ENCODE assay signal across 21 cellular contexts in the genomic region with DNA sequence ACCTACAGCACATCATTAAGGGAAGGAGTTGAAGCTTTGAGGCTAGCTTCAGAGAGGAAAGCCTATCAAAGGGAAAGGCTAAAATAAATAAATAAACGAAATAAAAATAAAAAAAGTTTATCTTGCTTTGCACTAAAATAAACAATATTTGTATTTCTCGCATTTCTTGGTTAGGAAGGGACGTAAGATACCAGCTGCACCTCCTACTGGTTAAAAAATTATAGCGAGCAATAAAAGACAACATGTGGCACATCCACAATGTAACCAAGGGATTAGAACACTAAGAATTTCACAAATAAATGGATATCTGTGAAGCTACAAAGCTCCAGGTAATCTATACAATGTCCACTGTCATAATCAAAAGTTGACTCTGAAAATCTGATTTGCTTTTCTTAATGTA.
DNase-seq lines count a peak whose midpoint lies in the region; ATAC-seq and TF ChIP-seq lines count a peak whose summit lies in the region.
"Had no signal": no experiment of that assay in that cellular context is flagged by ENCODE, and none has a peak within 500 bp of the region (broad histone marks: within the 10 kb centered on the region; RNA-seq: fewer than 3 reads in every experiment).

No MANE protein-coding gene starts in this region.

- H3K9me3 ChIP-seq in endodermal cell (ENCODE audit: control insufficient read depth, low read length): no peaks in the 10 kb centered on the region
- H3K9me3 ChIP-seq in neural progenitor cell (ENCODE audit: low read depth): no peaks in the 10 kb centered on the region
- H3K9me3 ChIP-seq: Caco-2 had no signal

- H3K9me3 Mint-ChIP-seq in endodermal cell: peaks cover 8% of the 10 kb centered on the region
- H3K9me3 Mint-ChIP-seq in neural progenitor cell: peaks cover 8% of the 10 kb centered on the region
- H3K9me3 Mint-ChIP-seq: activated T-helper 17 cell treated with anti-CD3 and anti-CD28 coated beads, Interleukin-2, amount 50 U/mL, for 72 hours; dendritic cell treated with granulocyte-macrophage colony-stimulating factor and Interleukin-4, amounts not matched to agents 40 ng/mL and 50 ng/mL, for 4 days had no signal

- no peaks in the 10 kb centered on the region for H3K4me1 Mint-ChIP-seq in endodermal cell
- peaks cover 8% of the 10 kb centered on the region for H3K4me1 Mint-ChIP-seq in neural progenitor cell
- H3K4me1 Mint-ChIP-seq: activated naive CD8-positive, alpha-beta T cell treated with anti-CD3 and anti-CD28 coated beads for 36 hours; activated T-helper 17 cell treated with anti-CD3 and anti-CD28 coated beads, Interleukin-2, amount 50 U/mL, for 72 hours; brain; stimulated activated effector memory CD8-positive, alpha-beta T cell treated with anti-CD3 and anti-CD28 coated beads, Interleukin-12 subunit alpha, Interleukin-12 subunit beta, amount 100 ng/mL, for 72 hours had no signal

- H3K27me3 ChIP-seq in GM06990 (replicated peaks; ENCODE audit: control insufficient read depth, insufficient read depth, low read length) (no peaks in the 10 kb centered on the region), endodermal cell (ENCODE audit: control insufficient read depth, insufficient read depth, low read length, poor library complexity, severe bottlenecking) (no peaks in the 10 kb centered on the region), neural progenitor cell (no peaks in the 10 kb centered on the region)

- H4K20me1 ChIP-seq in neural progenitor cell (ENCODE audit: low read depth): no peaks in the 10 kb centered on the region

- no peak overlapping the region for H3K4me2 ChIP-seq in neural progenitor cell

- H3K9ac ChIP-seq in endodermal cell (ENCODE audit: extremely low read depth, low read length, poor library complexity, severe bottlenecking) (no peak overlapping the region), neural progenitor cell (no peak overlapping the region)
- H3K9ac ChIP-seq: GM23248 had no signal

- intact Hi-C loops in sciatic nerve (cut with DNase I): no loop called here

- WGBS in endodermal cell (ENCODE audit: insufficient coverage in 1 of 2, insufficient read length in 1 of 2), 2 experiments: 76 to 93% methylated on average over 3 of the region's 4 CpGs

- H3K36me3 Mint-ChIP-seq in endodermal cell (ENCODE audit: low read depth) (no peaks in the 10 kb centered on the region), neural progenitor cell (peaks cover 16% of the 10 kb centered on the region)
- H3K36me3 Mint-ChIP-seq: activated naive CD8-positive, alpha-beta T cell treated with anti-CD3 and anti-CD28 coated beads for 36 hours; stimulated activated effector memory CD8-positive, alpha-beta T cell treated with anti-CD3 and anti-CD28 coated beads, Interleukin-12 subunit alpha, Interleukin-12 subunit beta, amount 100 ng/mL, for 72 hours had no signal

- no peaks in the 10 kb centered on the region for H3F3A ChIP-seq in neural progenitor cell (ENCODE audit: low read depth)

- TF ChIP-seq CTCF in GM06990 (IDR thresholded peaks at IDR 0.05; ENCODE audit: insufficient read depth, low read length, poor library complexity, severe bottlenecking): peak; percentile 23
- peak; percentile 58 for TF ChIP-seq CTCF in endodermal cell (conservative IDR thresholded peaks at IDR 0.05)
- peak; percentile 40 for TF ChIP-seq CTCF in neural progenitor cell (IDR thresholded peaks at IDR 0.05)

- H2AFZ ChIP-seq in neural progenitor cell (replicated peaks): no peak overlapping the region
- H2AFZ ChIP-seq: GM23248 had no signal

- H3K4me3 Mint-ChIP-seq in endodermal cell (no peak overlapping the region), neural progenitor cell (no peak overlapping the region)
- H3K4me3 Mint-ChIP-seq: activated naive CD8-positive, alpha-beta T cell treated with anti-CD3 and anti-CD28 coated beads for 36 hours; activated T-helper 17 cell treated with anti-CD3 and anti-CD28 coated beads, Interleukin-2, amount 50 U/mL, for 72 hours; brain; dendritic cell treated with granulocyte-macrophage colony-stimulating factor and Interleukin-4, amounts not matched to agents 40 ng/mL and 50 ng/mL, for 4 days; stimulated activated effector memory CD8-positive, alpha-beta T cell treated with anti-CD3 and anti-CD28 coated beads, Interleukin-12 subunit alpha, Interleukin-12 subunit beta, amount 100 ng/mL, for 72 hours had no signal

- H3K27ac Mint-ChIP-seq in endodermal cell (no peak overlapping the region), neural progenitor cell (no peak overlapping the region)
- H3K27ac Mint-ChIP-seq: activated naive CD8-positive, alpha-beta T cell treated with anti-CD3 and anti-CD28 coated beads for 36 hours; activated T-helper 17 cell treated with anti-CD3 and anti-CD28 coated beads, Interleukin-2, amount 50 U/mL, for 72 hours; brain; dendritic cell treated with granulocyte-macrophage colony-stimulating factor and Interleukin-4, amounts not matched to agents 40 ng/mL and 50 ng/mL, for 4 days; stimulated activated effector memory CD8-positive, alpha-beta T cell treated with anti-CD3 and anti-CD28 coated beads, Interleukin-12 subunit alpha, Interleukin-12 subunit beta, amount 100 ng/mL, for 72 hours had no signal

- no peak overlapping the region for H3K27ac ChIP-seq in endodermal cell (ENCODE audit: low read depth, low read length)
- H3K27ac ChIP-seq in neural progenitor cell: no peak overlapping the region
- H3K27ac ChIP-seq: GM23248, left ventricle myocardium inferior had no signal

- ATAC-seq in sciatic nerve (no peak), HG02870 (IDR thresholded peaks at IDR 0.05; ENCODE audit: unreplicated experiment) (no peak)
- ATAC-seq: activated T-helper 17 cell treated with anti-CD3 and anti-CD28 coated beads, Interleukin-2, amount 50 U/mL, for 72 hours; esophagus mucosa; stimulated activated effector memory CD8-positive, alpha-beta T cell treated with anti-CD3 and anti-CD28 coated beads, Interleukin-12 subunit alpha, Interleukin-12 subunit beta, amount 100 ng/mL, for 72 hours had no signal

- peaks cover under 1% of the 10 kb centered on the region for H3K27me3 Mint-ChIP-seq in endodermal cell (ENCODE audit: insufficient read depth)
- H3K27me3 Mint-ChIP-seq in neural progenitor cell (ENCODE audit: insufficient read depth, low read depth): peaks cover 4% of the 10 kb centered on the region
- H3K27me3 Mint-ChIP-seq: activated naive CD8-positive, alpha-beta T cell treated with anti-CD3 and anti-CD28 coated beads for 36 hours; activated T-helper 17 cell treated with anti-CD3 and anti-CD28 coated beads, Interleukin-2, amount 50 U/mL, for 72 hours; brain; dendritic cell treated with granulocyte-macrophage colony-stimulating factor and Interleukin-4, amounts not matched to agents 40 ng/mL and 50 ng/mL, for 4 days had no signal

- H3K4me3 ChIP-seq in GM06990 (replicated peaks; ENCODE audit: low read depth, low read length): no peak overlapping the region
- H3K4me3 ChIP-seq in endodermal cell (ENCODE audit: low read length): no peak overlapping the region
- H3K4me3 ChIP-seq in neural progenitor cell: no peak overlapping the region
- H3K4me3 ChIP-seq: GM23248, left ventricle myocardium inferior had no signal

- no peaks in the 10 kb centered on the region for H3K79me2 ChIP-seq in neural progenitor cell (ENCODE audit: low read depth)

- H3K36me3 ChIP-seq in GM06990 (ENCODE audit: control insufficient read depth, insufficient read depth, low read length) (no peaks in the 10 kb centered on the region), endodermal cell (ENCODE audit: control insufficient read depth, insufficient read depth, low read length) (no peaks in the 10 kb centered on the region), neural progenitor cell (peaks cover 4% of the 10 kb centered on the region)
- H3K36me3 ChIP-seq: left ventricle myocardium inferior had no signal

- H3K4me1 ChIP-seq in endodermal cell (ENCODE audit: control insufficient read depth, insufficient read depth, low read length): no peaks in the 10 kb centered on the region
- no peaks in the 10 kb centered on the region for H3K4me1 ChIP-seq in neural progenitor cell
- H3K4me1 ChIP-seq: Caco-2, left ventricle myocardium inferior had no signal

- DNase-seq in GM06990 (ENCODE audit: extremely low read depth, insufficient read length) (no peak), NCI-H82 (lab: John Stamatoyannopoulos, UW) (peak; percentile 44), endodermal cell (no peak), neural progenitor cell (ENCODE audit: low spot score) (no peak), sciatic nerve (ENCODE audit: low spot score) (no peak)
- DNase-seq in effector CD4-positive, alpha-beta T cell: no peak
- DNase-seq: activated CD4-positive, alpha-beta T cell treated with anti-CD3 and anti-CD28 coated beads for 48 hours; activated naive CD8-positive, alpha-beta T cell treated with anti-CD3 and anti-CD28 coated beads for 36 hours; GM23248; left ventricle myocardium inferior; NCI-H146; NCI-H226; nucleus accumbens; retina had no signal
